In the genomic region with DNA sequence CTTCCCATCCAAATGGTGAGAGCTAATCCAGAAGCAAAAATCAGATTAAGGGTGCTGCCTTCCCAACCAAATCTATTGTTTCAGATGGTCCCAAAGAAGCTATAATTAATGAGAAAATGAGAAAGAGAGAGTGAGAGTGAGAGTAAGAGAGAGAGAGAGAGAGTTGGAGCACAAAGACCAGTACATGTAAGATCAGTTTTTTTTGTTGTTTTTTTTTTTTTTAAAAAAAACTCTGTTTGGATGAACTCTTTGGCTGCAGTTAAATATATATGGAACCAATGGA, we compare ENCODE assay signal across 23 cellular contexts.
"Had no signal": no experiment of that assay in that cellular context is flagged by ENCODE, and none has a peak within 500 bp of the region (broad histone marks: within the 10 kb centered on the region; RNA-seq: fewer than 3 reads in every experiment).

No MANE protein-coding gene starts in this region.

- H3K27me3 Mint-ChIP-seq: stimulated activated naive B cell treated with anti-CD40 and anti-IgM and Interleukin-4, amounts not matched to agents 10 μg/mL and 1 μg/mL and 100 μg/mL, for 72 hours; stimulated activated naive CD8-positive, alpha-beta T cell treated with anti-CD3 and anti-CD28 coated beads, Interleukin-15, Interleukin-2, amounts not matched to agents 100 ng/mL and 50 ng/mL, for 24 hours had no signal

- H3K4me3 Mint-ChIP-seq: nephron; neural progenitor cell; stimulated activated effector memory CD8-positive, alpha-beta T cell treated with anti-CD3 and anti-CD28 coated beads, Interleukin-12 subunit alpha, Interleukin-12 subunit beta, amount 100 ng/mL, for 72 hours; stimulated activated naive B cell treated with anti-CD40 and anti-IgM and Interleukin-4, amounts not matched to agents 10 μg/mL and 1 μg/mL and 100 μg/mL, for 72 hours; stimulated activated naive CD8-positive, alpha-beta T cell treated with anti-CD3 and anti-CD28 coated beads, Interleukin-15, Interleukin-2, amounts not matched to agents 100 ng/mL and 50 ng/mL, for 24 hours had no signal

- ATAC-seq: psoas muscle; right cardiac atrium; right lobe of liver; stimulated activated naive B cell treated with anti-CD40 and anti-IgM and Interleukin-4, amounts not matched to agents 10 μg/mL and 1 μg/mL and 100 μg/mL, for 72 hours had no signal

- DNase-seq: occipital lobe; ovary; posterior cingulate gyrus; psoas muscle; right cardiac atrium; right lobe of liver; sigmoid colon; small intestine; stimulated activated CD4-positive, alpha-beta T cell treated with anti-CD3 and anti-CD28 coated beads, Interleukin-15, amount 100 ng/mL, for 24 hours; stimulated activated CD4-positive, alpha-beta T cell treated with anti-CD3 and anti-CD28 coated beads, Interleukin-2, amount 100 ng/mL, for 24 hours; stimulated activated CD4-positive, alpha-beta T cell treated with anti-CD3 and anti-CD28 coated beads, Interleukin-2, amount 100 ng/mL, for 48 hours; stimulated activated CD4-positive, alpha-beta T cell treated with anti-CD3 and anti-CD28 coated beads, Interleukin-4, amount 100 ng/mL, for 24 hours; stimulated activated naive B cell treated with anti-CD40 and anti-IgM and Interleukin-4, amounts not matched to agents 10 μg/mL and 1 μg/mL and 100 μg/mL, for 72 hours; stimulated activated naive CD4-positive, alpha-beta T cell treated with Interleukin-2 at 50 U/mL for 16 hours; stomach; thyroid gland; trophoblast cell; upper lobe of left lung had no signal

- H3K27ac Mint-ChIP-seq: nephron; neural progenitor cell; progenitor cell of endocrine pancreas; stimulated activated effector memory CD8-positive, alpha-beta T cell treated with anti-CD3 and anti-CD28 coated beads, Interleukin-12 subunit alpha, Interleukin-12 subunit beta, amount 100 ng/mL, for 72 hours; stimulated activated naive B cell treated with anti-CD40 and anti-IgM and Interleukin-4, amounts not matched to agents 10 μg/mL and 1 μg/mL and 100 μg/mL, for 72 hours; stimulated activated naive CD8-positive, alpha-beta T cell treated with anti-CD3 and anti-CD28 coated beads, Interleukin-15, Interleukin-2, amounts not matched to agents 100 ng/mL and 50 ng/mL, for 24 hours had no signal

- H3K9me3 Mint-ChIP-seq: neural progenitor cell had no signal

- H3K36me3 Mint-ChIP-seq: neural progenitor cell; stimulated activated effector memory CD8-positive, alpha-beta T cell treated with anti-CD3 and anti-CD28 coated beads, Interleukin-12 subunit alpha, Interleukin-12 subunit beta, amount 100 ng/mL, for 72 hours had no signal

- H3K4me1 Mint-ChIP-seq: nephron had no signal
